In the genomic region with DNA sequence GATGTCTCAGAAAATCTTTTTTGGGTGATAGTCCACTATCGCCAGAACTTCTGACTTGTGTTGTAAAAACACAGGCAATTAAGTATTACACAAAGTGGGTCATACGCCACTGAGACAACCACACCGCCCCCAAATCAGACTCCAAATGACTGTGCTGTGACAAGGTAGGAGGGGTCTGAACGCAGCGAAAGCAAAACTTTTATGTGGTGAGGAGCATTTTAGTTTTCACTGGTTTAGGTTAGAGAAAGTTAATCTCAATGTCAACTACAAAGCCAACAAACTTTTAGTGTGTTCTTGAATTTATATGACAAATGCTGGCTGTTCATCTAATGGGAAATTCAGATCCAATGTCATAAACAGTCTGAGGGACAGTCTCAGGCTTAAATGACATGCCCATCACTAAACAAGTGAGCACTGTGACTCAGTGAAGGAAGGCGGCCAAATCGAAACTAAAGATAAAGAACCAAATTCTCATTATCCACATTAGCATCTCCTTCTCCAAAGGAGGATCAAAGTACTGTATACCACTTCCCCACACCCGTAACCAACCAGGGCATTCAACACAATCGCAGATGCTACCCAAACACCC, we compare ENCODE assay signal across 10 cellular contexts.
DNase-seq lines count a peak whose midpoint lies in the region; ATAC-seq, FAIRE-seq and TF ChIP-seq lines count a peak whose summit lies in the region.
"Had no signal": no experiment of that assay in that cellular context is flagged by ENCODE, and none has a peak within 500 bp of the region (broad histone marks: within the 10 kb centered on the region; RNA-seq: fewer than 3 reads in every experiment).

No MANE protein-coding gene starts in this region.

- peak; percentile 77 to 81; a peak in 3 of 4 replicates for TF ChIP-seq EP300 in GM12878 (IDR thresholded peaks at IDR 0.05; ENCODE audit: borderline replicate concordance in 1 of 2, control insufficient read depth in 1 of 2, low read depth in 2 of 2, low read length in 2 of 2)
- TF ChIP-seq EP300 in tibial nerve (IDR thresholded peaks at IDR 0.05) = no peak

- peak overlapping the region; percentile 93 for H3K27ac Mint-ChIP-seq in T-helper 1 cell treated with Interleukin-12 subunit alpha and Interleukin-12 subunit beta and Interleukin-4 antibody, amounts not matched to agents 30 μg/mL and 1 μg/mL, for 36 hours
- H3K27ac Mint-ChIP-seq in Caco-2 (ENCODE audit: unreplicated experiment) = no peak overlapping the region

- no peak overlapping the region for H2AFZ ChIP-seq in GM12878 (ENCODE audit: control insufficient read depth, low read depth, low read length)

- TF ChIP-seq POLR2A in GM12878 (IDR thresholded peaks at IDR 0.05; ENCODE audit: low read depth, low read length) = no peak
- TF ChIP-seq POLR2A in tibial nerve (IDR thresholded peaks at IDR 0.05) = no peak

- RAD21 ChIA-PET in GM12878 (lab: Charles Lee; ENCODE audit: unreplicated experiment) = no interaction called here

- H3K9me3 ChIP-seq in GM12878 (replicated peaks; ENCODE audit: control insufficient read depth, insufficient read depth, low read length) (no peaks in the 10 kb centered on the region; the same call in 2 of the 3 replicates), tibial nerve (no peaks in the 10 kb centered on the region), Caco-2 (no peaks in the 10 kb centered on the region)

- H3K27ac ChIP-seq in GM12878 (ENCODE audit: control insufficient read depth, insufficient read depth) (no peak overlapping the region), tibial nerve (peak overlapping the region in 3 of 4 donors; percentile 4 to 22 (median 6)), RWPE1 (no peak overlapping the region)
- H3K27ac ChIP-seq: C4-2B had no signal

- H3K9me3 Mint-ChIP-seq in T-helper 1 cell treated with Interleukin-12 subunit alpha and Interleukin-12 subunit beta and Interleukin-4 antibody, amounts not matched to agents 30 μg/mL and 1 μg/mL, for 36 hours = no peaks in the 10 kb centered on the region
- no peaks in the 10 kb centered on the region for H3K9me3 Mint-ChIP-seq in Caco-2 (ENCODE audit: unreplicated experiment)

- DNase-seq in GM12864 (ENCODE audit: low read depth) = peak; percentile 18
- DNase-seq in GM12878 (ENCODE audit: low read depth, low spot score) = peak; percentile 15
- no peak for DNase-seq in tibial nerve (ENCODE audit: low spot score in 2 of 2)
- no peak for DNase-seq in Caco-2
- DNase-seq in RWPE1 (ENCODE audit: low spot score) = no peak
- no peak for DNase-seq in cerebellum (ENCODE audit: low spot score)

- POLR2A ChIA-PET in GM12878 (lab: Charles Lee) (no interaction called here), Caco-2 (lab: Charles Lee) (no interaction called here), RWPE1 (lab: Yijun Ruan, JAX; ENCODE audit: low non-redundant PET) (no interaction called here)

- H3K4me1 ChIP-seq in GM12878 (ENCODE audit: control insufficient read depth, insufficient read depth, low read length) = no peaks in the 10 kb centered on the region; the same call in 1 of the 2 replicates
- H3K4me1 ChIP-seq in tibial nerve = peaks cover 0 to 31% (median 15%) of the 10 kb centered on the region in 4 donors
- no peaks in the 10 kb centered on the region for H3K4me1 ChIP-seq in Caco-2

- SMC1A ChIA-PET in GM12878 (lab: Charles Lee; ENCODE audit: uncharacterized antibody, unreplicated experiment) = no interaction called here

- no peaks in the 10 kb centered on the region for H3K79me2 ChIP-seq in GM12878 (ENCODE audit: control insufficient read depth, insufficient read depth, low read length)

- H3K4me3 ChIP-seq in GM12864 (ENCODE audit: low read depth, low read length) (no peak overlapping the region), GM12878 (no peak overlapping the region), tibial nerve (no peak overlapping the region), Caco-2 (ENCODE audit: low read depth, low read length) (no peak overlapping the region)

- BruUV-seq in GM12878 (replicated peaks; lab: Mats Ljungman, UMichigan) (no TSS peak), Caco-2 (replicated peaks; lab: Mats Ljungman, UMichigan) (no TSS peak)

- H3K27me3 ChIP-seq in GM12878 (replicated peaks in 1 of 2; ENCODE audit: control insufficient read depth in 2 of 2, insufficient read depth in 2 of 2, low read length in 1 of 2) (peaks cover 2 to 23% of the 10 kb centered on the region in 2 experiments; a peak in 2 of 4 replicates), tibial nerve (no peaks in the 10 kb centered on the region), Caco-2 (replicated peaks; ENCODE audit: control insufficient read depth, insufficient read depth, low read length) (no peaks in the 10 kb centered on the region)

- peaks cover 18% of the 10 kb centered on the region for H3K36me3 Mint-ChIP-seq in T-helper 1 cell treated with Interleukin-12 subunit alpha and Interleukin-12 subunit beta and Interleukin-4 antibody, amounts not matched to agents 30 μg/mL and 1 μg/mL, for 36 hours (ENCODE audit: low read depth)
- H3K36me3 Mint-ChIP-seq in Caco-2 (ENCODE audit: insufficient read depth, unreplicated experiment) = no peaks in the 10 kb centered on the region

- H3K36me3 ChIP-seq in GM12878 (ENCODE audit: control insufficient read depth in 2 of 2, insufficient read depth in 2 of 2, low read length in 1 of 2) (no peaks in the 10 kb centered on the region), tibial nerve (no peaks in the 10 kb centered on the region), Caco-2 (ENCODE audit: control insufficient read depth, insufficient read depth, low read length) (no peaks in the 10 kb centered on the region)

- no peak for TF ChIP-seq RAD21 in GM12878 (IDR thresholded peaks at IDR 0.05; ENCODE audit: insufficient read depth, low read depth, low read length)

- TF ChIP-seq CTCF in GM12864 (IDR thresholded peaks at IDR 0.05; ENCODE audit: low read depth, low read length, missing control alignments) = no peak
- TF ChIP-seq CTCF in GM12878 (IDR thresholded peaks at IDR 0.05 in 2 of 3, conservative IDR thresholded peaks at IDR 0.05 in 1 of 3; ENCODE audit: control insufficient read depth in 2 of 3, extremely low read depth in 1 of 3, insufficient read depth in 1 of 3, low read depth in 3 of 3, low read length in 3 of 3) = no peak
- no peak for TF ChIP-seq CTCF in tibial nerve (IDR thresholded peaks at IDR 0.05)
- TF ChIP-seq CTCF in Caco-2 (IDR thresholded peaks at IDR 0.05; ENCODE audit: insufficient read depth in 1 of 2, low read depth in 1 of 2, low read length in 1 of 2, severe bottlenecking in 1 of 2, unreplicated experiment in 1 of 2) = no peak
- no peak for TF ChIP-seq CTCF in RWPE1 (conservative IDR thresholded peaks at IDR 0.05; ENCODE audit: low read depth)

- CTCF ChIA-PET in GM12878 (lab: Yijun Ruan, JAX) = no interaction called here
- CTCF ChIA-PET in Caco-2 (lab: Charles Lee) = no interaction called here
- CTCF ChIA-PET in RWPE1 (lab: Yijun Ruan, JAX) = no interaction called here

- ATAC-seq in HG02678 (IDR thresholded peaks at IDR 0.05; ENCODE audit: unreplicated experiment) (peak; percentile 84), GM12878 (peak; percentile 92)

- WGBS in GM12878 (ENCODE audit: insufficient coverage, insufficient replicate concordance, low lambda C conversion rate, missing lambda C conversion rate) = 2% methylated on average over 9 of the region's 9 CpGs
- 78 to 79% methylated on average over 9 of the region's 9 CpGs for WGBS in tibial nerve, 2 donors

- intact Hi-C loops in GM12878 (cut with micrococcal nuclease; ENCODE audit: unreplicated experiment) = no loop called here
- intact Hi-C loops in Caco-2 (cut with micrococcal nuclease; ENCODE audit: unreplicated experiment) = loop anchor here (10.0 kb wide), 1 partner anchor 394 kb away; no protein-coding TSS in a partner anchor

- FAIRE-seq in GM12878 (lab: Jason Lieb, UNC) = peak; percentile 49
- FAIRE-seq: TTC549 had no signal

- peaks cover 75% of the 10 kb centered on the region for H3K4me1 Mint-ChIP-seq in T-helper 1 cell treated with Interleukin-12 subunit alpha and Interleukin-12 subunit beta and Interleukin-4 antibody, amounts not matched to agents 30 μg/mL and 1 μg/mL, for 36 hours (ENCODE audit: low read depth)
- no peaks in the 10 kb centered on the region for H3K4me1 Mint-ChIP-seq in Caco-2 (ENCODE audit: low read depth, unreplicated experiment)

- H3K4me2 ChIP-seq in GM12878 (ENCODE audit: control insufficient read depth, insufficient read depth) = peak overlapping the region; percentile 3; the same call in 1 of the 2 replicates

- H3K4me3 Mint-ChIP-seq in T-helper 1 cell treated with Interleukin-12 subunit alpha and Interleukin-12 subunit beta and Interleukin-4 antibody, amounts not matched to agents 30 μg/mL and 1 μg/mL, for 36 hours = peak overlapping the region; percentile 83
- no peak overlapping the region for H3K4me3 Mint-ChIP-seq in Caco-2 (ENCODE audit: unreplicated experiment)

- peaks cover 48% of the 10 kb centered on the region for H3K27me3 Mint-ChIP-seq in T-helper 1 cell treated with Interleukin-12 subunit alpha and Interleukin-12 subunit beta and Interleukin-4 antibody, amounts not matched to agents 30 μg/mL and 1 μg/mL, for 36 hours (ENCODE audit: low read depth)
- H3K27me3 Mint-ChIP-seq in Caco-2 (ENCODE audit: insufficient read depth, unreplicated experiment) = peaks cover 28% of the 10 kb centered on the region

- H4K20me1 ChIP-seq in GM12878 (ENCODE audit: control insufficient read depth, insufficient read depth) = no peaks in the 10 kb centered on the region

- in situ Hi-C loops in GM12878 (cut with MboI) = no loop called here

- H3K9ac ChIP-seq in GM12878 (ENCODE audit: control insufficient read depth, insufficient read depth, low read length) = no peak overlapping the region

TF ChIP-seq in GM12878, 131 proteins besides CTCF, POLR2A, EP300 and RAD21 (continues in another document):
- no peak for TF ChIP-seq SMARCA5 (IDR thresholded peaks at IDR 0.05)
- TF ChIP-seq, protein P1, sequence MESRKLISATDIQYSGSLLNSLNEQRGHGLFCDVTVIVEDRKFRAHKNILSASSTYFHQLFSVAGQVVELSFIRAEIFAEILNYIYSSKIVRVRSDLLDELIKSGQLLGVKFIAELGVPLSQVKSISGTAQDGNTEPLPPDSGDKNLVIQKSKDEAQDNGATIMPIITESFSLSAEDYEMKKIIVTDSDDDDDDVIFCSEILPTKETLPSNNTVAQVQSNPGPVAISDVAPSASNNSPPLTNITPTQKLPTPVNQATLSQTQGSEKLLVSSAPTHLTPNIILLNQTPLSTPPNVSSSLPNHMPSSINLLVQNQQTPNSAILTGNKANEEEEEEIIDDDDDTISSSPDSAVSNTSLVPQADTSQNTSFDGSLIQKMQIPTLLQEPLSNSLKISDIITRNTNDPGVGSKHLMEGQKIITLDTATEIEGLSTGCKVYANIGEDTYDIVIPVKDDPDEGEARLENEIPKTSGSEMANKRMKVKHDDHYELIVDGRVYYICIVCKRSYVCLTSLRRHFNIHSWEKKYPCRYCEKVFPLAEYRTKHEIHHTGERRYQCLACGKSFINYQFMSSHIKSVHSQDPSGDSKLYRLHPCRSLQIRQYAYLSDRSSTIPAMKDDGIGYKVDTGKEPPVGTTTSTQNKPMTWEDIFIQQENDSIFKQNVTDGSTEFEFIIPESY (IDR thresholded peaks at IDR 0.05) = no peak
- TF ChIP-seq DPF2 (IDR thresholded peaks at IDR 0.05) = peak; percentile 79
- TF ChIP-seq SPI1 (IDR thresholded peaks at IDR 0.05; ENCODE audit: borderline replicate concordance, insufficient read depth, low read depth, low read length) = peak; percentile 30; the same call in 1 of the 2 replicates
- peak; percentile 58; the same call in 1 of the 2 replicates for TF ChIP-seq PML (IDR thresholded peaks at IDR 0.05; ENCODE audit: low read length)

Comparison
In these comparisons a context has a peak if more than half of its experiments do, and no peak if none do; other contexts are left out.
1. DNase-seq: peak in GM12864 (single experiment) and GM12878 (single experiment); none in tibial nerve (0 of 2), Caco-2 (0 of 2), RWPE1 (single experiment) and cerebellum (single experiment).
2. H3K27ac ChIP-seq: peak in tibial nerve (3 of 4); none in GM12878 (single experiment) and RWPE1 (single experiment).